In the genomic region with DNA sequence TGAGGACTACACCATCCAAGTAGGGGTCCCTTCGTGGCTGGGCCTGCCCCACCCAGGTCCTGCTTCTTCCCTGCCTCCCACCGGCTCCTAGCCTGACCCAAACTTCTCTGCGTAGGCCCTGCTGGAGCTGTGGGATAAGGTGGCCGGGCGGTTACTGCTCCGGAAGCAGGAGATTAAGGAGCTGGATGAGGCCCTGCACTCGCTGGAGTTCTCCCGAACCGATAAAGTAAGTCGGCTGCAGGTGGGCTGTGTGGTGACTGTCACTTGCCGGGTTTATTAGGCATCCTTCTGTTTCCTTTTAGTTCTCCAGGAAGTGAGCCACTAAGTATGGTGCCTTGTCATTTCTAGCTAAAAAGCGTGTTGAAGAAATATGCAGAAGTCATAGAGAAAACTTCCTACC, we compare ENCODE assay signal across 35 cellular contexts. TPM values are rescaled to one million over a fixed set of nuclear protein-coding genes. Genes with fewer than 3 reads are reported as not detected.
"Had no signal": no experiment of that assay in that cellular context is flagged by ENCODE, and none has a peak within 500 bp of the region (broad histone marks: within the 10 kb centered on the region; RNA-seq: fewer than 3 reads in every experiment).

No MANE protein-coding gene starts in this region.

- DNase-seq: Karpas-422, Kasumi-1, MG63, MM.1S, MV-4-11, NCI-H1048, NCI-H1092, NCI-H1092 treated with DMSO at 0.1 percent for 48 hours, NCI-H1105, NCI-H1105 treated with DMSO at 0.1 percent for 48 hours, NCI-H1417, NCI-H1417 treated with DMSO at 0.1 percent for 48 hours, NCI-H1436, NCI-H146, NCI-H1694, NCI-H1694 treated with DMSO at 0.1 percent for 48 hours, NCI-H187, NCI-H187 treated with DMSO at 0.1 percent for 48 hours, NCI-H1930, NCI-H2029, NCI-H2029 treated with DMSO at 0.1 percent for 48 hours, NCI-H2081, NCI-H2081 treated with DMSO at 0.1 percent for 48 hours, NCI-H2107, NCI-H2171, NCI-H2171 treated with DMSO at 0.1 percent for 48 hours, NCI-H2227 treated with DMSO at 0.1 percent for 48 hours, NCI-H226, NCI-H345, NCI-H446, NCI-H446 treated with DMSO at 0.1 percent for 48 hours, NCI-H510A, NCI-H510A treated with DMSO at 0.1 percent for 48 hours, NCI-H524 had no signal

- H3K36me3 ChIP-seq: MG63 had no signal

- H3K9me3 ChIP-seq: MG63 had no signal

- H3K4me3 ChIP-seq: MG63 had no signal

- H3K27me3 ChIP-seq: MG63 had no signal

RNA-seq across cellular contexts. Expression of gene CCDC180, which starts 7.0 kb away (rescaled TPM):
- total RNA-seq: LHCN-M2 had no signal
